In genomic region chr20:62774076-62774714, GRCh38 we compare ENCODE assay signal across 14 cellular contexts. TPM values are rescaled to one million over a fixed set of nuclear protein-coding genes. Genes with fewer than 3 reads are reported as not detected.
DNase-seq lines count a peak whose midpoint lies in the region; ATAC-seq and TF ChIP-seq lines count a peak whose summit lies in the region.
"Had no signal": no experiment of that assay in that cellular context is flagged by ENCODE, and none has a peak within 500 bp of the region (broad histone marks: within the 10 kb centered on the region; RNA-seq: fewer than 3 reads in every experiment).

No MANE protein-coding gene starts in this region.

- H3K4me3 ChIP-seq in RWPE2 (ENCODE audit: severe bottlenecking) (no peak overlapping the region), suprapubic skin (no peak overlapping the region)
- H3K4me3 ChIP-seq: ascending aorta, lower lobe of right lung had no signal

- ATAC-seq in RWPE2 (ENCODE audit: low read depth) (no peak), HG02623 (IDR thresholded peaks at IDR 0.05; ENCODE audit: unreplicated experiment) (no peak)
- ATAC-seq: lower lobe of right lung had no signal

- no peaks in the 10 kb centered on the region for H3K36me3 Mint-ChIP-seq in mesothelial cell of epicardium

- no peaks in the 10 kb centered on the region for H3K27me3 Mint-ChIP-seq in mesothelial cell of epicardium (ENCODE audit: low read depth)

- no peaks in the 10 kb centered on the region for H3K36me3 ChIP-seq in RWPE2 (ENCODE audit: low read depth)
- no peaks in the 10 kb centered on the region for H3K36me3 ChIP-seq in suprapubic skin
- H3K36me3 ChIP-seq: ascending aorta, lower lobe of right lung had no signal

- TF ChIP-seq EP300 in suprapubic skin (IDR thresholded peaks at IDR 0.05), result no peak

- H3K4me1 ChIP-seq in RWPE2 (ENCODE audit: insufficient read depth, poor library complexity, severe bottlenecking), result peaks cover 26% of the 10 kb centered on the region
- peaks cover 23% of the 10 kb centered on the region for H3K4me1 ChIP-seq in suprapubic skin

- peak overlapping the region; percentile 40 for H3K27ac ChIP-seq in RWPE2 (ENCODE audit: poor library complexity, severe bottlenecking)
- no peak overlapping the region for H3K27ac ChIP-seq in suprapubic skin
- H3K27ac ChIP-seq: ascending aorta, lower lobe of right lung had no signal

- no peak for TF ChIP-seq CTCF in RWPE2 (IDR thresholded peaks at IDR 0.05; ENCODE audit: poor library complexity, severe bottlenecking)
- TF ChIP-seq CTCF in mesothelial cell of epicardium (IDR thresholded peaks at IDR 0.05; ENCODE audit: unreplicated experiment), result no peak
- TF ChIP-seq CTCF in suprapubic skin (IDR thresholded peaks at IDR 0.05), result no peak

- no peak overlapping the region for H3K4me3 Mint-ChIP-seq in mesothelial cell of epicardium
- H3K4me3 Mint-ChIP-seq: H9 had no signal

- peaks cover 37% of the 10 kb centered on the region for H3K4me1 Mint-ChIP-seq in mesothelial cell of epicardium

- no peak for TF ChIP-seq POLR2A in suprapubic skin (IDR thresholded peaks at IDR 0.05)

- WGBS in suprapubic skin, result 56% methylated on average over 21 of the region's 24 CpGs

- H3K9me3 ChIP-seq in RWPE2 (ENCODE audit: severe bottlenecking) (no peaks in the 10 kb centered on the region), suprapubic skin (no peaks in the 10 kb centered on the region)
- H3K9me3 ChIP-seq: ascending aorta, lower lobe of right lung had no signal

- DNase-seq in NCI-H1105 treated with DMSO at 0.1 percent for 48 hours (lab: John Stamatoyannopoulos, UW) (peak; percentile 4), NCI-H1105 (lab: John Stamatoyannopoulos, UW) (no peak), DMS153 treated with DMSO at 0.1 percent for 48 hours (lab: John Stamatoyannopoulos, UW; ENCODE audit: unreplicated experiment) (peak; percentile 4), RWPE2 (ENCODE audit: low spot score) (no peak), mesothelial cell of epicardium (ENCODE audit: low spot score in 2 of 2, unreplicated experiment in 2 of 2) (no peak), suprapubic skin (ENCODE audit: low spot score in 2 of 2) (no peak)
- DNase-seq in activated CD4-positive, CD25-positive, alpha-beta regulatory T cell (lab: John Stamatoyannopoulos, UW), result no peak
- DNase-seq: 8988T; activated CD8-positive, alpha-beta memory T cell treated with anti-CD3 and anti-CD28 coated beads, Interleukin-2, amount 50 U/mL, for 48 hours; H9; lower lobe of right lung; RPMI8226 had no signal

- H3K9me3 Mint-ChIP-seq in mesothelial cell of epicardium, result no peaks in the 10 kb centered on the region
- H3K9me3 Mint-ChIP-seq: H9 had no signal

- H3K27me3 ChIP-seq in RWPE2 (ENCODE audit: insufficient read depth, poor library complexity, severe bottlenecking) (no peaks in the 10 kb centered on the region), suprapubic skin (peaks cover 28% of the 10 kb centered on the region)
- H3K27me3 ChIP-seq: ascending aorta had no signal

- peak overlapping the region; percentile 68 for H3K27ac Mint-ChIP-seq in mesothelial cell of epicardium

RNA-seq across cellular contexts. Expression of gene MRGBP, which starts 22.1 kb away (rescaled TPM):
- 18.4 to 20.8 TPM (median 20.4 TPM) in 3 replicates for total RNA-seq in mesothelial cell of epicardium
- total RNA-seq in suprapubic skin, result 10 to 100 TPM in 3 of 4 donors, 1 to 10 TPM in 1; 10.0 to 13.3 (median 11.7) TPM

RNA-seq across cellular contexts. Expression of gene OGFR, which starts 30.4 kb away (rescaled TPM):
- 56.2 to 58.4 TPM (median 56.5 TPM) in 3 replicates for total RNA-seq in mesothelial cell of epicardium
- 10 to 100 TPM; 32.1 to 54.1 (median 42.5) TPM for total RNA-seq in suprapubic skin

RNA-seq across cellular contexts. Expression of gene COL9A3, which starts 42.7 kb away (rescaled TPM):
- 573 to 576 TPM (median 576 TPM) in 3 replicates for total RNA-seq in mesothelial cell of epicardium
- total RNA-seq in suprapubic skin, result 10 to 100 TPM in 1 of 4 donors, 1 to 10 TPM in 3; 6.1 to 11.3 (median 8.1) TPM

Comparison
In these comparisons a context has a peak if more than half of its experiments do, and no peak if none do; other contexts are left out.
1. DNase-seq: peak in NCI-H1105 treated with DMSO at 0.1 percent for 48 hours (single experiment) and DMS153 treated with DMSO at 0.1 percent for 48 hours (single experiment); none in NCI-H1105 (single experiment), RWPE2 (single experiment), mesothelial cell of epicardium (0 of 2), suprapubic skin (0 of 2) and activated CD4-positive, CD25-positive, alpha-beta regulatory T cell (0 of 4).
2. RNA of gene COL9A3, which starts 42.7 kb away (total RNA-seq): 573 to 576 TPM in mesothelial cell of epicardium; 6.1 to 11.3 TPM in suprapubic skin; every median in the first group is over 10 times any median in the second.